9 cellular contexts compared by ENCODE assay signal in the genomic region with DNA sequence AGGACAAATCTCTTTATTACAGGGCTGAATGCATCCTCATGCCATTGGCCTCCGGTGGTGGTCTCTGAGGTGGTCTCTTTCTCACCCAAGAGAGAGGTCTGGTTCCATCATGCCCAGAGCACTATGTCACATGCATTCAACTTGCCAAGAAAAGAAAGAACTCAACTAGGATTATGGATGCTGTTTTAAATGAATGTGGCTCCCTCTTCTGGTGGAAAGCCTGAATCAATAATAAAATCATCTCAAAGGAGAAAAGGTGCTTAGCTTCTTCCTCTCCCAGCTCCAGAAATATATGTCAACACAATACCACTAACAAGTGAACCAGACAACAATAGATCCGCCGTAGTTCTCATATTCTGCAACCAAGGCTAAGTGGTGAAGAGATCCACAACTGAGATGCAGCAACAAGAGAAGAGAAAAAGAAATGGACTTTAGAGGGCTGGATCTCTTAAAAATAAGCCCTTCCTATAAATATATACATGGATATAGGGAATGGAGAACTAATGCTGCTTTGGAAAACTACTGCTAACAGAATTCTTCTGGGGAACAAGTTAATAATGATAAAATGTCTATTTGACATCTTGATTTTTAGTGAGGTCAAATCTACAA.
A peak's percentile ranks its signal among the peaks of the same experiment; 100 is the strongest.
DNase-seq lines count a peak whose midpoint lies in the region; ATAC-seq and TF ChIP-seq lines count a peak whose summit lies in the region.
"Had no signal": no experiment of that assay in that cellular context is flagged by ENCODE, and none has a peak within 500 bp of the region (broad histone marks: within the 10 kb centered on the region; RNA-seq: fewer than 3 reads in every experiment).

No MANE protein-coding gene starts in this region.

- DNase-seq in SIG-M5 treated with dmso at 0.1 percent for 504 hours (lab: John Stamatoyannopoulos, UW; ENCODE audit: unreplicated experiment), result peak; percentile 65
- DNase-seq in SIG-M5 (lab: John Stamatoyannopoulos, UW), result no peak
- DNase-seq in Kasumi-1 (lab: John Stamatoyannopoulos, UW), result peak; percentile 70 to 76
- peak; percentile 84 for DNase-seq in PC-3
- peak; percentile 22 for DNase-seq in epithelial cell of proximal tubule (ENCODE audit: low read depth)
- peak; percentile 52 for DNase-seq in osteoblast (ENCODE audit: insufficient read length, low spot score, missing footprints)
- no peak for DNase-seq in CD8-positive, alpha-beta memory T cell
- DNase-seq in CD4-positive, alpha-beta memory T cell, result no peak

- peak; percentile 56 for ATAC-seq in PC-3

- H3K9me3 ChIP-seq in PC-3 (ENCODE audit: low read length) (no peaks in the 10 kb centered on the region), osteoblast (ENCODE audit: low read depth, low read length) (no peaks in the 10 kb centered on the region)
- no peaks in the 10 kb centered on the region for H3K9me3 ChIP-seq in CD8-positive, alpha-beta memory T cell (ENCODE audit: low read length)
- no peaks in the 10 kb centered on the region for H3K9me3 ChIP-seq in CD4-positive, alpha-beta memory T cell (ENCODE audit: control insufficient read depth in 1 of 2, low read length in 2 of 2)
- H3K9me3 ChIP-seq: BLaER1 treated with 17β-estradiol and CSF1 and Interleukin-3, amounts not matched to agents 10 nM and 100 nM had no signal

- no peaks in the 10 kb centered on the region for H3K4me1 Mint-ChIP-seq in CD8-positive, alpha-beta memory T cell
- H3K4me1 Mint-ChIP-seq in CD4-positive, alpha-beta memory T cell, result peaks cover 0 to 1% (median 0%) of the 10 kb centered on the region in 4 donors

- POLR2A ChIA-PET in PC-3 (lab: Charles Lee; ENCODE audit: unreplicated experiment), result interaction anchor here (0.5 kb wide), 1 partner anchor 31 kb away, joined by 4 read pairs; no protein-coding TSS in a partner anchor
- POLR2A ChIA-PET in CD8-positive, alpha-beta memory T cell (lab: Charles Lee), result no interaction called here
- POLR2A ChIA-PET in CD4-positive, alpha-beta memory T cell (lab: Charles Lee; ENCODE audit: partially characterized antibody), result no interaction called here

- no peaks in the 10 kb centered on the region for H3F3A ChIP-seq in PC-3 (ENCODE audit: low read length, unreplicated experiment)

- no peaks in the 10 kb centered on the region for H3K36me3 ChIP-seq in PC-3 (ENCODE audit: low read depth, low read length)
- H3K36me3 ChIP-seq in osteoblast (ENCODE audit: insufficient read depth, low read length), result no peaks in the 10 kb centered on the region
- no peaks in the 10 kb centered on the region for H3K36me3 ChIP-seq in CD8-positive, alpha-beta memory T cell (ENCODE audit: insufficient read depth, low read length)
- no peaks in the 10 kb centered on the region for H3K36me3 ChIP-seq in CD4-positive, alpha-beta memory T cell (ENCODE audit: insufficient read depth, low read length)
- H3K36me3 ChIP-seq: BLaER1 treated with 17β-estradiol and CSF1 and Interleukin-3, amounts not matched to agents 10 nM and 100 nM had no signal

- H3K27me3 ChIP-seq in PC-3 (ENCODE audit: low read length) (no peaks in the 10 kb centered on the region), osteoblast (ENCODE audit: insufficient read depth, low read length) (no peaks in the 10 kb centered on the region)
- no peaks in the 10 kb centered on the region for H3K27me3 ChIP-seq in CD8-positive, alpha-beta memory T cell (ENCODE audit: insufficient read depth, low read length, poor library complexity, severe bottlenecking)
- H3K27me3 ChIP-seq in CD4-positive, alpha-beta memory T cell (ENCODE audit: insufficient read depth, low read length), result no peaks in the 10 kb centered on the region
- H3K27me3 ChIP-seq: BLaER1 treated with 17β-estradiol and CSF1 and Interleukin-3, amounts not matched to agents 10 nM and 100 nM had no signal

- intact Hi-C loops in PC-3 (cut with micrococcal nuclease), result loop anchor here (1.0 to 2.0 kb wide), 6 partner anchors 389 to 903 kb away; a partner anchor contains a TSS
- intact Hi-C loops in CD4-positive, alpha-beta memory T cell (cut with micrococcal nuclease), result no loop called here

- no peaks in the 10 kb centered on the region for H4K20me1 ChIP-seq in PC-3 (ENCODE audit: low read length)
- no peaks in the 10 kb centered on the region for H4K20me1 ChIP-seq in osteoblast (ENCODE audit: insufficient read depth, low read length)
- H4K20me1 ChIP-seq: BLaER1 treated with 17β-estradiol and CSF1 and Interleukin-3, amounts not matched to agents 10 nM and 100 nM had no signal

- H3K4me3 Mint-ChIP-seq in CD8-positive, alpha-beta memory T cell, result no peak overlapping the region
- no peak overlapping the region for H3K4me3 Mint-ChIP-seq in CD4-positive, alpha-beta memory T cell

- no peaks in the 10 kb centered on the region for H3K79me2 ChIP-seq in PC-3 (ENCODE audit: low read length)
- no peaks in the 10 kb centered on the region for H3K79me2 ChIP-seq in osteoblast (ENCODE audit: insufficient read depth, low read length)

- no peaks in the 10 kb centered on the region for H3K27me3 Mint-ChIP-seq in CD8-positive, alpha-beta memory T cell
- H3K27me3 Mint-ChIP-seq in CD4-positive, alpha-beta memory T cell, result peaks cover 0 to 2% of the 10 kb centered on the region in 2 donors

- no peak overlapping the region for H3K4me2 ChIP-seq in PC-3 (ENCODE audit: low read length)
- no peak overlapping the region for H3K4me2 ChIP-seq in osteoblast (ENCODE audit: insufficient read depth, low read length)
- H3K4me2 ChIP-seq: BLaER1 treated with 17β-estradiol and CSF1 and Interleukin-3, amounts not matched to agents 10 nM and 100 nM had no signal

- H3K27ac ChIP-seq in PC-3 (ENCODE audit: low read length) (no peak overlapping the region), osteoblast (ENCODE audit: low read depth, low read length) (no peak overlapping the region)
- H3K27ac ChIP-seq in CD8-positive, alpha-beta memory T cell (ENCODE audit: low read depth, low read length), result no peak overlapping the region
- no peak overlapping the region for H3K27ac ChIP-seq in CD4-positive, alpha-beta memory T cell (ENCODE audit: low read depth, low read length)
- H3K27ac ChIP-seq: BLaER1 treated with 17β-estradiol and CSF1 and Interleukin-3, amounts not matched to agents 10 nM and 100 nM had no signal

- H3K9me3 Mint-ChIP-seq in CD8-positive, alpha-beta memory T cell, result peaks cover 1 to 10% (median 7%) of the 10 kb centered on the region in 5 donors
- peaks cover 0 to 6% (median 0%) of the 10 kb centered on the region in 8 donors for H3K9me3 Mint-ChIP-seq in CD4-positive, alpha-beta memory T cell

- H2AFZ ChIP-seq in PC-3 (ENCODE audit: low read length) (no peak overlapping the region), osteoblast (ENCODE audit: low read length) (no peak overlapping the region)

- no peaks in the 10 kb centered on the region for H3K9me2 ChIP-seq in PC-3 (replicated peaks; ENCODE audit: low read length)

- TF ChIP-seq CTCF in PC-3 (conservative IDR thresholded peaks at IDR 0.05; ENCODE audit: low read depth, low read length) (peak; percentile 84), epithelial cell of proximal tubule (conservative IDR thresholded peaks at IDR 0.05; ENCODE audit: low read depth, low read length) (peak; percentile 67), osteoblast (IDR thresholded peaks at IDR 0.05; ENCODE audit: extremely low read depth, low read depth, low read length) (peak; percentile 69)

- no TSS peak for BruUV-seq in PC-3 (replicated peaks; lab: Mats Ljungman, UMichigan)

- no peak overlapping the region for H3K9ac ChIP-seq in PC-3 (ENCODE audit: low read length)
- H3K9ac ChIP-seq: BLaER1 treated with 17β-estradiol and CSF1 and Interleukin-3, amounts not matched to agents 10 nM and 100 nM had no signal

- CTCF ChIA-PET in PC-3 (lab: Charles Lee), result interaction anchor here (0.6 to 1.0 kb wide), 5 partner anchors 22 to 608 kb away, joined by 3 to 4 read pairs (median 4); no protein-coding TSS in a partner anchor
- CTCF ChIA-PET in CD8-positive, alpha-beta memory T cell (lab: Charles Lee), result no interaction called here
- CTCF ChIA-PET in CD4-positive, alpha-beta memory T cell (lab: Charles Lee; ENCODE audit: partially characterized antibody), result no interaction called here

- no peak overlapping the region for H3K4me3 ChIP-seq in PC-3 (ENCODE audit: low read length)
- no peak overlapping the region for H3K4me3 ChIP-seq in epithelial cell of proximal tubule (ENCODE audit: low read depth, low read length)
- no peak overlapping the region for H3K4me3 ChIP-seq in osteoblast (ENCODE audit: insufficient read depth, low read length)
- no peak overlapping the region for H3K4me3 ChIP-seq in CD8-positive, alpha-beta memory T cell (ENCODE audit: low read length)
- H3K4me3 ChIP-seq in CD4-positive, alpha-beta memory T cell (ENCODE audit: low read length in 2 of 2), result no peak overlapping the region
- H3K4me3 ChIP-seq: BLaER1 treated with 17β-estradiol and CSF1 and Interleukin-3, amounts not matched to agents 10 nM and 100 nM had no signal

- no peak overlapping the region for H3K27ac Mint-ChIP-seq in CD8-positive, alpha-beta memory T cell
- H3K27ac Mint-ChIP-seq in CD4-positive, alpha-beta memory T cell, result no peak overlapping the region

- no peaks in the 10 kb centered on the region for H3K36me3 Mint-ChIP-seq in CD8-positive, alpha-beta memory T cell
- H3K36me3 Mint-ChIP-seq in CD4-positive, alpha-beta memory T cell, result no peaks in the 10 kb centered on the region

- H3K4me1 ChIP-seq in PC-3 (ENCODE audit: insufficient read depth, low read length) (peaks cover 11% of the 10 kb centered on the region), osteoblast (ENCODE audit: insufficient read depth, low read length) (peaks cover 18% of the 10 kb centered on the region)
- no peaks in the 10 kb centered on the region for H3K4me1 ChIP-seq in CD8-positive, alpha-beta memory T cell (ENCODE audit: insufficient read depth, low read length)
- H3K4me1 ChIP-seq in CD4-positive, alpha-beta memory T cell (ENCODE audit: insufficient read depth, low read length), result no peaks in the 10 kb centered on the region

Comparison
In these comparisons a context has a peak if more than half of its experiments do, and no peak if none do; other contexts are left out.
1. DNase-seq: peak in SIG-M5 treated with dmso at 0.1 percent for 504 hours (single experiment), Kasumi-1 (2 of 2), PC-3 (single experiment), epithelial cell of proximal tubule (single experiment) and osteoblast (single experiment); none in SIG-M5 (single experiment), CD8-positive, alpha-beta memory T cell (0 of 5) and CD4-positive, alpha-beta memory T cell (0 of 5).
2. Peak in every context shown above with its lines, with median percentiles within 50 percentile points of each other: CTCF ChIP-seq.